ENCODE assay signal across 41 cellular contexts in the genomic region with DNA sequence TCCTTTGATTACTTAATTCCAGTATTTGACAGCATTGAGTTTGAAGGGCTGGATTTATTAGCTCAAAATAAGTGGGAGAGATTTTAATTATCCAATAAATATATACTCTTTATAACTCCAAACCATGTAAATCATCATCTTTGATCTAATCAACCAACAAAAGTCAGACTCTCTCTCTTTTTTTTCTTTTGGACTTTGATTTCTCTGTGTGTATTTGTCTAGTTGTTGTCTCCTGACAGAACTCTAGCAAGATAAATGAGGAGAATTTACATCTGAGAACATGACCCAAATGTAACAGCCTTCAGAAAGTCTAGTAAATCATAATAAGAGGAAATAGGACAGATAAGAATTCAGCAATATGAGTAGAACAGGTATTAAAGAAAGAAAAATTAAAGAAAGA.
"Had no signal": no experiment of that assay in that cellular context is flagged by ENCODE, and none has a peak within 500 bp of the region (broad histone marks: within the 10 kb centered on the region; RNA-seq: fewer than 3 reads in every experiment).

No MANE protein-coding gene starts in this region.

- H3K27ac Mint-ChIP-seq: activated naive CD4-positive, alpha-beta T cell treated with anti-CD3 and anti-CD28 coated beads for 36 hours; activated naive CD4-positive, alpha-beta T cell treated with anti-CD3 and anti-CD28 coated beads, Interleukin-2, amount 10 ng/mL, durations not matched to agents 7 days and 5 days; activated naive CD4-positive, alpha-beta T cell treated with anti-CD3 and anti-CD28 coated beads, Interleukin-2, amount 50 U/mL, for 24 hours; activated naive CD4-positive, alpha-beta T cell treated with anti-CD3 and anti-CD28 coated beads, Interleukin-2, amount 50 U/mL, for 72 hours; activated naive CD8-positive, alpha-beta T cell; activated naive CD8-positive, alpha-beta T cell treated with anti-CD3 and anti-CD28 coated beads for 36 hours; activated naive CD8-positive, alpha-beta T cell treated with anti-CD3 and anti-CD28 coated beads, Interleukin-2, amount 10 ng/mL, durations not matched to agents 7 days and 5 days; activated naive CD8-positive, alpha-beta T cell treated with anti-CD3 and anti-CD28 coated beads, Interleukin-2, amount 50 U/mL, for 24 hours; activated T-cell treated with anti-CD3 and anti-CD28 coated beads, Interleukin-2, amount 50 U/mL, for 24 hours; activated T-cell treated with anti-CD3 and anti-CD28 coated beads, Interleukin-2, amount 50 U/mL, for 72 hours; activated T-helper 1 cell treated with anti-CD3 and anti-CD28 coated beads, Interleukin-12 subunit alpha, Interleukin-12 subunit beta, Interleukin-2, Interleukin-4 antibody, amounts not matched to agents 30 ng/mL and 10 ng/mL and 1 ng/mL, durations not matched to agents 14 hours and 24 hours and 36 hours; activated T-helper 17 cell treated with anti-CD3 and anti-CD28 coated beads, Interleukin-2, amount 50 U/mL, for 72 hours; activated T-helper 2 cell treated with anti-CD3 and anti-CD28 coated beads, Interferon-gamma antibody, Interleukin-2, Interleukin-4, amounts not matched to agents 10 μg/mL and 5 μg/mL and 100 μg/mL, durations not matched to agents 14 hours and 24 hours and 36 hours; brain had no signal

- FAIRE-seq: astrocyte, bronchial epithelial cell had no signal

- H3K9me3 Mint-ChIP-seq: activated naive CD4-positive, alpha-beta T cell treated with anti-CD3 and anti-CD28 coated beads for 36 hours; activated naive CD4-positive, alpha-beta T cell treated with anti-CD3 and anti-CD28 coated beads, Interleukin-2, amount 10 ng/mL, durations not matched to agents 7 days and 5 days; activated T-cell treated with anti-CD3 and anti-CD28 coated beads, Interleukin-2, amount 50 U/mL, for 24 hours; activated T-cell treated with anti-CD3 and anti-CD28 coated beads, Interleukin-2, amount 50 U/mL, for 4 hours; activated T-helper 17 cell treated with anti-CD3 and anti-CD28 coated beads, Interleukin-2, amount 50 U/mL, for 72 hours; activated T-helper 2 cell treated with anti-CD3 and anti-CD28 coated beads, Interferon-gamma antibody, Interleukin-2, Interleukin-4, amounts not matched to agents 10 μg/mL and 5 μg/mL and 100 μg/mL, durations not matched to agents 14 hours and 24 hours and 36 hours; brain had no signal

- H3K4me1 ChIP-seq: adrenal gland, ascending aorta, body of pancreas, breast epithelium had no signal

- H3K4me3 Mint-ChIP-seq: activated naive CD4-positive, alpha-beta T cell treated with anti-CD3 and anti-CD28 coated beads for 36 hours; activated naive CD4-positive, alpha-beta T cell treated with anti-CD3 and anti-CD28 coated beads, Interleukin-2, amount 10 ng/mL, durations not matched to agents 7 days and 5 days; activated naive CD4-positive, alpha-beta T cell treated with anti-CD3 and anti-CD28 coated beads, Interleukin-2, amount 50 U/mL, for 24 hours; activated naive CD8-positive, alpha-beta T cell; activated naive CD8-positive, alpha-beta T cell treated with anti-CD3 and anti-CD28 coated beads for 36 hours; activated naive CD8-positive, alpha-beta T cell treated with anti-CD3 and anti-CD28 coated beads, Interleukin-2, amount 10 ng/mL, durations not matched to agents 7 days and 5 days; activated naive CD8-positive, alpha-beta T cell treated with anti-CD3 and anti-CD28 coated beads, Interleukin-2, amount 50 U/mL, for 24 hours; activated T-cell treated with anti-CD3 and anti-CD28 coated beads, Interleukin-2, amount 50 U/mL, for 24 hours; activated T-cell treated with anti-CD3 and anti-CD28 coated beads, Interleukin-2, amount 50 U/mL, for 4 hours; activated T-cell treated with anti-CD3 and anti-CD28 coated beads, Interleukin-2, amount 50 U/mL, for 72 hours; activated T-helper 1 cell treated with anti-CD3 and anti-CD28 coated beads, Interleukin-12 subunit alpha, Interleukin-12 subunit beta, Interleukin-2, Interleukin-4 antibody, amounts not matched to agents 30 ng/mL and 10 ng/mL and 1 ng/mL, durations not matched to agents 14 hours and 24 hours and 36 hours; activated T-helper 17 cell treated with anti-CD3 and anti-CD28 coated beads, Interleukin-2, amount 50 U/mL, for 72 hours; brain; central memory CD8-positive, alpha-beta T cell had no signal

- ATAC-seq: activated naive CD4-positive, alpha-beta T cell treated with anti-CD3 and anti-CD28 coated beads, Interleukin-2, amount 50 U/mL, for 72 hours; activated naive CD8-positive, alpha-beta T cell treated with anti-CD3 and anti-CD28 coated beads, Interleukin-2, amount 50 U/mL, for 24 hours; activated T-cell treated with anti-CD3 and anti-CD28 coated beads, Interleukin-2, amount 50 U/mL, for 4 hours; activated T-cell treated with anti-CD3 and anti-CD28 coated beads, Interleukin-2, amount 50 U/mL, for 72 hours; activated T-helper 17 cell treated with anti-CD3 and anti-CD28 coated beads, Interleukin-2, amount 50 U/mL, for 72 hours; body of pancreas had no signal

- DNase-seq: activated effector memory CD4-positive, alpha-beta T cell treated with anti-CD3 and anti-CD28 coated beads, Interleukin-2, amount 50 U/mL, for 16 hours; activated effector memory CD4-positive, alpha-beta T cell treated with Interleukin-2 at 50 U/mL for 16 hours; activated gamma-delta T cell; activated gamma-delta T cell treated with Interleukin-2 at 50 U/mL for 16 hours; activated naive CD4-positive, alpha-beta T cell; activated naive CD4-positive, alpha-beta T cell treated with anti-CD3 and anti-CD28 coated beads for 36 hours; activated naive CD4-positive, alpha-beta T cell treated with anti-CD3 and anti-CD28 coated beads, Interleukin-2, amount 10 ng/mL, durations not matched to agents 7 days and 5 days; activated naive CD4-positive, alpha-beta T cell treated with anti-CD3 and anti-CD28 coated beads, Interleukin-2, amount 50 U/mL, for 16 hours; activated naive CD4-positive, alpha-beta T cell treated with Interleukin-2 at 50 U/mL for 16 hours; activated naive CD8-positive, alpha-beta T cell treated with anti-CD3 and anti-CD28 coated beads for 36 hours; activated naive CD8-positive, alpha-beta T cell treated with anti-CD3 and anti-CD28 coated beads, Interleukin-2, amount 10 ng/mL, durations not matched to agents 7 days and 5 days; activated naive CD8-positive, alpha-beta T cell treated with anti-CD3 and anti-CD28 coated beads, Interleukin-2, amount 50 U/mL, for 24 hours; activated T-cell treated with anti-CD3 and anti-CD28 coated beads for 4 hours; activated T-cell treated with anti-CD3 and anti-CD28 coated beads, Interleukin-2, amount 50 U/mL, for 1 hour; activated T-cell treated with anti-CD3 and anti-CD28 coated beads, Interleukin-2, amount 50 U/mL, for 24 hours; activated T-cell treated with anti-CD3 and anti-CD28 coated beads, Interleukin-2, amount 50 U/mL, for 4 hours; activated T-cell treated with anti-CD3 and anti-CD28 coated beads, Interleukin-2, amount 50 U/mL, for 48 hours; activated T-cell treated with anti-CD3 and anti-CD28 coated beads, Interleukin-2, amount 50 U/mL, for 72 hours; adrenal gland; amniotic stem cell; amygdala; anterior cingulate cortex; aorta; body of pancreas; brain microvascular endothelial cell; caudate nucleus; central memory CD4-positive, alpha-beta T cell; cerebellar nuclear complex had no signal

- H3K4me3 ChIP-seq: adrenal gland, ascending aorta, body of pancreas, breast epithelium, cardiac muscle cell had no signal

- H3K9me3 ChIP-seq: adrenal gland, ascending aorta, body of pancreas, breast epithelium had no signal

- H3K27ac ChIP-seq: adrenal gland, ascending aorta, body of pancreas, brain microvascular endothelial cell, breast epithelium, cardiac muscle cell had no signal

- H3K36me3 Mint-ChIP-seq: activated naive CD4-positive, alpha-beta T cell treated with anti-CD3 and anti-CD28 coated beads, Interleukin-2, amount 10 ng/mL, durations not matched to agents 7 days and 5 days; activated naive CD4-positive, alpha-beta T cell treated with anti-CD3 and anti-CD28 coated beads, Interleukin-2, amount 50 U/mL, for 24 hours; activated naive CD4-positive, alpha-beta T cell treated with anti-CD3 and anti-CD28 coated beads, Interleukin-2, amount 50 U/mL, for 72 hours; activated naive CD8-positive, alpha-beta T cell; activated naive CD8-positive, alpha-beta T cell treated with anti-CD3 and anti-CD28 coated beads for 36 hours; brain had no signal

- H3K27me3 ChIP-seq: adrenal gland, ascending aorta, brain microvascular endothelial cell, breast epithelium, cardiac muscle cell had no signal

- H3K36me3 ChIP-seq: adrenal gland, ascending aorta, brain microvascular endothelial cell, breast epithelium, cardiac muscle cell had no signal

- H3K4me1 Mint-ChIP-seq: activated T-helper 17 cell treated with anti-CD3 and anti-CD28 coated beads, Interleukin-2, amount 50 U/mL, for 72 hours; central memory CD8-positive, alpha-beta T cell had no signal

- H3K27me3 Mint-ChIP-seq: activated naive CD4-positive, alpha-beta T cell treated with anti-CD3 and anti-CD28 coated beads, Interleukin-2, amount 10 ng/mL, durations not matched to agents 7 days and 5 days; activated naive CD4-positive, alpha-beta T cell treated with anti-CD3 and anti-CD28 coated beads, Interleukin-2, amount 50 U/mL, for 24 hours; activated naive CD8-positive, alpha-beta T cell; activated naive CD8-positive, alpha-beta T cell treated with anti-CD3 and anti-CD28 coated beads for 36 hours; activated naive CD8-positive, alpha-beta T cell treated with anti-CD3 and anti-CD28 coated beads, Interleukin-2, amount 50 U/mL, for 24 hours; activated T-cell treated with anti-CD3 and anti-CD28 coated beads, Interleukin-2, amount 50 U/mL, for 24 hours; brain; central memory CD8-positive, alpha-beta T cell had no signal
